In the genomic region with DNA sequence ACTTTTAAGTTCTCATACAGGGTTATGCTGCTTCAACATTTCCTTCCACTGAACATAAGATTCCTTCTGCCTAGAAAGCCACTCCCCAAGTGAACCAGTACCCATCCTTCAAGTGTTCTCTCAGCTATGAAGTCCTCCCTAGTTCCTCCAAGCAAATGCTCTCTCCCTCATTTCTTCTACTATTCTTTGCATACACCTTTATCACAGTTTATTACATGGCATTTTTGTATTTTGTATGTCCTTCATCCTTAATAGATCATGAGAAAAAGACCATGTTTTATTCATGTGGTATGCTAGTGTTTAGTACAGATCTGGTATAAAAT, we compare ENCODE assay signal across 10 cellular contexts. TPM values are rescaled to one million over a fixed set of nuclear protein-coding genes. Genes with fewer than 3 reads are reported as not detected.
DNase-seq lines count a peak whose midpoint lies in the region; ATAC-seq and TF ChIP-seq lines count a peak whose summit lies in the region.
"Had no signal": no experiment of that assay in that cellular context is flagged by ENCODE, and none has a peak within 500 bp of the region (broad histone marks: within the 10 kb centered on the region; RNA-seq: fewer than 3 reads in every experiment).

No MANE protein-coding gene starts in this region.

- peak overlapping the region; percentile 12 for H3K27ac Mint-ChIP-seq in activated CD4-positive, alpha-beta T cell treated with anti-CD3 and anti-CD28 coated beads, Interleukin-2, amount 10 ng/mL, durations not matched to agents 24 days and 14 days
- peak overlapping the region; percentile 98 for H3K27ac Mint-ChIP-seq in stimulated activated memory B cell treated with anti-CD40 and anti-IgM and Interleukin-4, amounts not matched to agents 10 μg/mL and 1 μg/mL and 100 μg/mL, for 72 hours

- no peaks in the 10 kb centered on the region for H3K9me3 Mint-ChIP-seq in activated CD4-positive, alpha-beta T cell treated with anti-CD3 and anti-CD28 coated beads, Interleukin-2, amount 10 ng/mL, durations not matched to agents 24 days and 14 days
- no peaks in the 10 kb centered on the region for H3K9me3 Mint-ChIP-seq in stimulated activated memory B cell treated with anti-CD40 and anti-IgM and Interleukin-4, amounts not matched to agents 10 μg/mL and 1 μg/mL and 100 μg/mL, for 72 hours
- H3K9me3 Mint-ChIP-seq: CD14-positive monocyte had no signal

- H3K9me3 ChIP-seq in Peyer's patch, result no peaks in the 10 kb centered on the region

- H3K4me3 ChIP-seq in Peyer's patch, result peak overlapping the region in 3 of 4 donors; percentile 0 to 91 (median 70)
- peak overlapping the region; percentile 68 for H3K4me3 ChIP-seq in fibroblast of villous mesenchyme (ENCODE audit: low read depth, low read length)

- peak; percentile 56 for DNase-seq in activated CD4-positive, alpha-beta T cell treated with anti-CD3 and anti-CD28 coated beads, Interleukin-2, amount 10 ng/mL, durations not matched to agents 24 days and 14 days
- DNase-seq in activated CD4-positive, alpha-beta T cell treated with anti-CD3 and anti-CD28 coated beads, Interleukin-2, amount 50 U/mL, for 4 hours, result no peak
- DNase-seq in Peyer's patch, result no peak
- no peak for DNase-seq in fibroblast of villous mesenchyme (ENCODE audit: low read depth)
- no peak for DNase-seq in DMS53 (lab: John Stamatoyannopoulos, UW)
- no peak for DNase-seq in UCSD-AML1 (lab: John Stamatoyannopoulos, UW; ENCODE audit: unreplicated experiment)
- DNase-seq: stimulated activated CD4-positive, alpha-beta T cell treated with anti-CD3 and anti-CD28 coated beads, Interleukin-2, amount 100 ng/mL, for 48 hours had no signal

- peaks cover 3% of the 10 kb centered on the region for H3K27me3 Mint-ChIP-seq in activated CD4-positive, alpha-beta T cell treated with anti-CD3 and anti-CD28 coated beads, Interleukin-2, amount 10 ng/mL, durations not matched to agents 24 days and 14 days
- H3K27me3 Mint-ChIP-seq in stimulated activated memory B cell treated with anti-CD40 and anti-IgM and Interleukin-4, amounts not matched to agents 10 μg/mL and 1 μg/mL and 100 μg/mL, for 72 hours, result no peaks in the 10 kb centered on the region

- peak overlapping the region; percentile 62 for H3K4me3 Mint-ChIP-seq in activated CD4-positive, alpha-beta T cell treated with anti-CD3 and anti-CD28 coated beads, Interleukin-2, amount 10 ng/mL, durations not matched to agents 24 days and 14 days
- peak overlapping the region; percentile 91 for H3K4me3 Mint-ChIP-seq in stimulated activated memory B cell treated with anti-CD40 and anti-IgM and Interleukin-4, amounts not matched to agents 10 μg/mL and 1 μg/mL and 100 μg/mL, for 72 hours

- no peaks in the 10 kb centered on the region for H3K36me3 ChIP-seq in Peyer's patch

- peaks cover 0 to 16% (median 0%) of the 10 kb centered on the region in 4 donors for H3K4me1 ChIP-seq in Peyer's patch

- TF ChIP-seq CTCF in Peyer's patch (IDR thresholded peaks at IDR 0.05) (no peak), fibroblast of villous mesenchyme (IDR thresholded peaks at IDR 0.05; ENCODE audit: insufficient read depth, low read depth, low read length) (no peak)

- no peaks in the 10 kb centered on the region for H3K27me3 ChIP-seq in Peyer's patch

- peaks cover 47% of the 10 kb centered on the region for H3K4me1 Mint-ChIP-seq in activated CD4-positive, alpha-beta T cell treated with anti-CD3 and anti-CD28 coated beads, Interleukin-2, amount 10 ng/mL, durations not matched to agents 24 days and 14 days
- peaks cover 56% of the 10 kb centered on the region for H3K4me1 Mint-ChIP-seq in stimulated activated memory B cell treated with anti-CD40 and anti-IgM and Interleukin-4, amounts not matched to agents 10 μg/mL and 1 μg/mL and 100 μg/mL, for 72 hours

- H3K27ac ChIP-seq in Peyer's patch, result peak overlapping the region in 1 of 4 donors; percentile 98

- intact Hi-C loops in activated CD4-positive, alpha-beta T cell treated with anti-CD3 and anti-CD28 coated beads, Interleukin-2, amount 10 ng/mL, durations not matched to agents 24 days and 14 days (cut with micrococcal nuclease), result loop anchor here (5.0 kb wide), 1 partner anchor 1632 kb away; a partner anchor contains a TSS

- TF ChIP-seq POLR2A in Peyer's patch (IDR thresholded peaks at IDR 0.05), result no peak

- ATAC-seq in stimulated activated memory B cell treated with anti-CD40 and anti-IgM and Interleukin-4, amounts not matched to agents 10 μg/mL and 1 μg/mL and 100 μg/mL, for 72 hours, result no peak
- ATAC-seq in GM21423 (IDR thresholded peaks at IDR 0.05; ENCODE audit: unreplicated experiment), result no peak

- peaks cover 11% of the 10 kb centered on the region for H3K36me3 Mint-ChIP-seq in activated CD4-positive, alpha-beta T cell treated with anti-CD3 and anti-CD28 coated beads, Interleukin-2, amount 10 ng/mL, durations not matched to agents 24 days and 14 days (ENCODE audit: low read depth)
- peaks cover 17% of the 10 kb centered on the region for H3K36me3 Mint-ChIP-seq in stimulated activated memory B cell treated with anti-CD40 and anti-IgM and Interleukin-4, amounts not matched to agents 10 μg/mL and 1 μg/mL and 100 μg/mL, for 72 hours

RNA-seq across cellular contexts. Expression of a gene that starts 1.9 kb away (rescaled TPM):
- total RNA-seq in activated CD4-positive, alpha-beta T cell treated with anti-CD3 and anti-CD28 coated beads, Interleukin-2, amount 10 ng/mL, durations not matched to agents 24 days and 14 days, result 26.6 and 27.2 TPM in 2 replicates
- total RNA-seq in Peyer's patch (10 to 100 TPM; 45.2 to 77.6 (median 53.3) TPM), fibroblast of villous mesenchyme (34.8 and 55.3 TPM in 2 replicates)
